ENCODE assay signal across 1 cellular context in genomic region chr14:68491793-68492192, GRCh38.
TF ChIP-seq lines count a peak whose summit lies in the region.

No MANE protein-coding gene starts in this region.

TF ChIP-seq in GM12878, 131 proteins besides CTCF, POLR2A, EP300 and RAD21 (continued from another document):
- no peak for TF ChIP-seq ATF3 (IDR thresholded peaks at IDR 0.05; ENCODE audit: borderline replicate concordance, extremely low read depth, low read depth, low read length)
- TF ChIP-seq POLR2AphosphoS5 (IDR thresholded peaks at IDR 0.05; ENCODE audit: low read length): no peak
- peak; percentile 63 for TF ChIP-seq EED (IDR thresholded peaks at IDR 0.05; ENCODE audit: low read depth)
- TF ChIP-seq TCF3 (IDR thresholded peaks at IDR 0.05; ENCODE audit: borderline replicate concordance, insufficient read depth, low read depth, low read length): peak; percentile 55; the same call in 1 of the 2 replicates
TF ChIP-seq in GM12878: peak in this region for 7.
